ENCODE assay signal across 19 cellular contexts in the genomic region with DNA sequence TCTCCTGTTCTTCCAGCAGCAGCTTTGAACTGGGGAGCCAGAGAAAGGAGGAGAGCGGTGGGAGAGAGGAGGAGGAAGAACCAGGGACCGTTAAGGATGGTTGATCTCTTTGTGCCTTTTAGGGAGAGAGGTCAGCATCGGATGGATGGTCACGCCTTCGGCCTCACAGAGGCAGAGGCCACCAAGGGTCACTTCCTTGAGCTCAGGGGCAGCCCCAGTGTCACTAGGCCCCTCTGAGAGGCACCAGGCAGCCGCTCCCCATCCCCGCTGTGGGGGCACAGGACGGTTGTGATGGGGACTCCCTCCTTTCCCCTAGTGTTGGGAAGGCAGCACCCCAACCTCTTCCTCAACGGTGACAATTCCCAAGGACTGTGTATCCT.
"Had no signal": no experiment of that assay in that cellular context is flagged by ENCODE, and none has a peak within 500 bp of the region (broad histone marks: within the 10 kb centered on the region; RNA-seq: fewer than 3 reads in every experiment).

No MANE protein-coding gene starts in this region.

- H3K4me3 Mint-ChIP-seq: endodermal cell; immature natural killer cell; natural killer cell; stimulated activated effector memory CD8-positive, alpha-beta T cell treated with anti-CD3 and anti-CD28 coated beads, Interleukin-12 subunit alpha, Interleukin-12 subunit beta, amount 100 ng/mL, for 72 hours; stimulated activated naive CD8-positive, alpha-beta T cell treated with anti-CD3 and anti-CD28 coated beads, Interleukin-15, Interleukin-2, amounts not matched to agents 100 ng/mL and 50 ng/mL, for 24 hours had no signal

- H3K27ac Mint-ChIP-seq: endodermal cell; immature natural killer cell; natural killer cell; stimulated activated effector memory CD8-positive, alpha-beta T cell treated with anti-CD3 and anti-CD28 coated beads, Interleukin-12 subunit alpha, Interleukin-12 subunit beta, amount 100 ng/mL, for 72 hours; stimulated activated naive CD8-positive, alpha-beta T cell treated with anti-CD3 and anti-CD28 coated beads, Interleukin-15, Interleukin-2, amounts not matched to agents 100 ng/mL and 50 ng/mL, for 24 hours had no signal

- H3K27me3 ChIP-seq: colonic mucosa, testis, tibial nerve, vagina had no signal

- H3K27me3 Mint-ChIP-seq: stimulated activated naive CD8-positive, alpha-beta T cell treated with anti-CD3 and anti-CD28 coated beads, Interleukin-15, Interleukin-2, amounts not matched to agents 100 ng/mL and 50 ng/mL, for 24 hours had no signal

- H3K4me1 Mint-ChIP-seq: immature natural killer cell, natural killer cell had no signal

- H3K36me3 ChIP-seq: colonic mucosa, neutrophil, tibial nerve, upper lobe of right lung, vagina had no signal

- H3K4me3 ChIP-seq: colonic mucosa, testis, tibial nerve, upper lobe of right lung, vagina had no signal

- H3K4me1 ChIP-seq: colonic mucosa, foreskin keratinocyte, testis, tibial nerve, upper lobe of right lung, vagina had no signal

- DNase-seq: effector CD4-positive, alpha-beta T cell; endodermal cell; erythroblast; foreskin keratinocyte; immature natural killer cell; left ventricle myocardium superior; mesendoderm; natural killer cell; small intestine; stimulated activated CD4-positive, alpha-beta T cell treated with anti-CD3 and anti-CD28 coated beads, Interleukin-2, amount 100 ng/mL, for 48 hours; stimulated activated CD8-positive, alpha-beta memory T cell treated with anti-CD3 and anti-CD28 coated beads, Interleukin-4, amount 100 ng/mL, for 48 hours; testis; upper lobe of right lung had no signal

- H3K36me3 Mint-ChIP-seq: immature natural killer cell; natural killer cell; stimulated activated effector memory CD8-positive, alpha-beta T cell treated with anti-CD3 and anti-CD28 coated beads, Interleukin-12 subunit alpha, Interleukin-12 subunit beta, amount 100 ng/mL, for 72 hours had no signal

- H3K27ac ChIP-seq: colonic mucosa, foreskin keratinocyte, neutrophil, testis, tibial nerve, upper lobe of right lung, vagina had no signal

- ATAC-seq: foreskin keratinocyte; left ventricle myocardium superior; natural killer cell; stimulated activated effector memory CD8-positive, alpha-beta T cell treated with anti-CD3 and anti-CD28 coated beads, Interleukin-12 subunit alpha, Interleukin-12 subunit beta, amount 100 ng/mL, for 72 hours; upper lobe of right lung had no signal

- H3K9me3 ChIP-seq: colonic mucosa, neutrophil, testis, upper lobe of right lung, vagina had no signal
